In the genomic region with DNA sequence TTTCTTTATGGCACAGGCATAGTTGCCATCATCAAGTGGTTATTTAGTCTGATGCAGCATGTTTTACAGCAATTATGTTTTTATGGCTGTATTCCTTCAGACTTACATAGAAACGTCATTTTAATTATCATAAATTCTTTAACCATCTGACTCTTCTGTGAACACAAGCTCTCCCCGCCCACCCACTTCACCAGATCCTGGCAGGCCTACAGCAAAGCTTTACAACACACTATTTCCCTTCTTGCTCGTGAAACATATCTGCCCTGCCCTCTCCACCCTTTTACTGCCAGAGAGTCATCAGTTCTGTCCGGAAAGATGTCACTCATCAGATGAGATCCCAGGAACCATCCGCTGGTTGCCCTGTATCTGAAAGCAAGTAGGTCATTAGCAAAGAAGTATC, we compare ENCODE assay signal across 15 cellular contexts.
A peak's percentile ranks its signal among the peaks of the same experiment; 100 is the strongest.
DNase-seq lines count a peak whose midpoint lies in the region; ATAC-seq and TF ChIP-seq lines count a peak whose summit lies in the region.
"Had no signal": no experiment of that assay in that cellular context is flagged by ENCODE, and none has a peak within 500 bp of the region (broad histone marks: within the 10 kb centered on the region; RNA-seq: fewer than 3 reads in every experiment).

No MANE protein-coding gene starts in this region.

- no peaks in the 10 kb centered on the region for H3K27me3 ChIP-seq in SJCRH30

- DNase-seq in Daoy (ENCODE audit: low read depth) (peak; percentile 6), SJCRH30 (no peak), head of caudate nucleus (peak in 27 of 42 donors; percentile 1 to 52 (median 15)), progenitor cell of endocrine pancreas (ENCODE audit: low spot score, unreplicated experiment) (no peak), NCI-H510A treated with DMSO at 0.1 percent for 48 hours (lab: John Stamatoyannopoulos, UW) (no peak), NCI-H345 (lab: John Stamatoyannopoulos, UW) (no peak)
- DNase-seq: CD8-positive, alpha-beta memory T cell; NCI-H146; NCI-H446; NCI-H748 treated with DMSO at 0.1 percent for 48 hours had no signal

- peaks cover 7% of the 10 kb centered on the region for H3K4me1 Mint-ChIP-seq in progenitor cell of endocrine pancreas (ENCODE audit: low read depth)
- H3K4me1 Mint-ChIP-seq: CD8-positive, alpha-beta memory T cell had no signal

- TF ChIP-seq CTCF in progenitor cell of endocrine pancreas (IDR thresholded peaks at IDR 0.05; ENCODE audit: unreplicated experiment) = no peak

- no peaks in the 10 kb centered on the region for H3K9me3 ChIP-seq in SJCRH30 (replicated peaks)
- H3K9me3 ChIP-seq: BLaER1 had no signal

- H3K36me3 ChIP-seq in SJCRH30 = no peaks in the 10 kb centered on the region
- H3K36me3 ChIP-seq: BLaER1 had no signal

- no peak overlapping the region for H3K4me3 ChIP-seq in SJCRH30
- H3K4me3 ChIP-seq: BLaER1, GM12878, K562 had no signal

- H3K27ac ChIP-seq in SJCRH30 = peak overlapping the region; percentile 71; the same call in 1 of the 2 replicates
- H3K27ac ChIP-seq: BLaER1 had no signal

- H3K4me3 Mint-ChIP-seq in progenitor cell of endocrine pancreas (ENCODE audit: low read depth) = no peak overlapping the region
- H3K4me3 Mint-ChIP-seq: CD8-positive, alpha-beta memory T cell had no signal

- H3K36me3 Mint-ChIP-seq in progenitor cell of endocrine pancreas (ENCODE audit: insufficient read depth) = no peaks in the 10 kb centered on the region
- H3K36me3 Mint-ChIP-seq: CD8-positive, alpha-beta memory T cell had no signal

- no peaks in the 10 kb centered on the region for H3K9me3 Mint-ChIP-seq in progenitor cell of endocrine pancreas (ENCODE audit: low read depth)
- H3K9me3 Mint-ChIP-seq: CD8-positive, alpha-beta memory T cell had no signal

- H3K4me1 ChIP-seq in SJCRH30 = peaks cover 39% of the 10 kb centered on the region
- H3K4me1 ChIP-seq: BLaER1 had no signal

- H3K27me3 Mint-ChIP-seq in progenitor cell of endocrine pancreas = no peaks in the 10 kb centered on the region

- ATAC-seq in GM18870 (IDR thresholded peaks at IDR 0.05; ENCODE audit: unreplicated experiment) (no peak), GM18511 (IDR thresholded peaks at IDR 0.05; ENCODE audit: unreplicated experiment) (no peak)
- ATAC-seq: GM12878, K562 had no signal

- intact Hi-C loops in head of caudate nucleus (cut with DNase I) = no loop called here

- H3K27ac Mint-ChIP-seq in progenitor cell of endocrine pancreas = peak overlapping the region; percentile 11
- H3K27ac Mint-ChIP-seq: CD8-positive, alpha-beta memory T cell had no signal

Comparison
In these comparisons a context has a peak if more than half of its experiments do, and no peak if none do; other contexts are left out.
1. DNase-seq: peak in Daoy (single experiment) and head of caudate nucleus (27 of 42); none in SJCRH30 (0 of 2), progenitor cell of endocrine pancreas (single experiment), NCI-H510A treated with DMSO at 0.1 percent for 48 hours (single experiment) and NCI-H345 (single experiment).